Comparison of ENCODE assay signal across 22 cellular contexts in the genomic region with DNA sequence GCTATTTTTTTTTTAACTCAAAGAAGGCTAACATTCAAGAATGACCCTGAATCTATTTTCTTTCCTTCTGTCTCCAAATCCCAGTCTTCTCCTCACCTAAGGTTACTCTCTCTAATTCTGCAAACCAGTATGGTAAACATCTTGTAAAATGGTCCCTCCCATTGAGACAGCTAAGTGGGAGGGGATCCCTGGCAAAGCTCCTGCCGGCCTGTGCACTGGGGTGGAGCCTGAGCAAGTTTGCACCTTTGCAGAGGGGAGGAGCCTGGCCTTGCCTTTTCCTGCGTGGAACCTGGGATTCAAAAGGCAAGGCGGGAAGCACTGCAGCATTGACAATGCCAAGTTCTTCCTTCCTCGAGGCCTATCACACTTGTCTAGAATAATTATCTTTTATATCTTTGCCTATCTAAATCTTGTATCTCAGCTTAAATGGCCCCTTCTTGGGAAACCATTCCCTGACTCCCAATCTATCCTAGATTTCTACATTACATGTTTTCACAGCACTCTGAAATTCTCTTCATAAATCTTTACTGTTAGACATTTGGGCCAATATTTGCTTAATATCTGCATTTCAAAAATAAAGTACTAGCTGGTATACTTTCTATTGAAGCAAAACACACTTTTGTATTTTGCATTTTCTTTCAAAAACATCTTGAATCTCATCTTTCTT.
DNase-seq lines count a peak whose midpoint lies in the region; ATAC-seq and TF ChIP-seq lines count a peak whose summit lies in the region.
"Had no signal": no experiment of that assay in that cellular context is flagged by ENCODE, and none has a peak within 500 bp of the region (broad histone marks: within the 10 kb centered on the region; RNA-seq: fewer than 3 reads in every experiment).

No MANE protein-coding gene starts in this region.

- 63 to 68% methylated on average over 4 of the region's 4 CpGs for WGBS in endodermal cell (ENCODE audit: insufficient coverage in 1 of 2, insufficient read length in 1 of 2), 2 experiments

- H3K4me3 ChIP-seq in endodermal cell (ENCODE audit: low read length): no peak overlapping the region
- H3K4me3 ChIP-seq in neural progenitor cell: no peak overlapping the region
- H3K4me3 ChIP-seq: adrenal gland, heart right ventricle, SJSA1, suprapubic skin had no signal

- ATAC-seq in GM21390 (IDR thresholded peaks at IDR 0.05; ENCODE audit: unreplicated experiment): no peak
- ATAC-seq: activated T-helper 17 cell treated with anti-CD3 and anti-CD28 coated beads, Interleukin-2, amount 50 U/mL, for 72 hours; heart right ventricle had no signal

- no peaks in the 10 kb centered on the region for H3F3A ChIP-seq in neural progenitor cell (ENCODE audit: low read depth)

- H3K4me1 ChIP-seq in endodermal cell (ENCODE audit: control insufficient read depth, insufficient read depth, low read length) (no peaks in the 10 kb centered on the region), neural progenitor cell (peaks cover 26% of the 10 kb centered on the region)

- H3K36me3 ChIP-seq in endodermal cell (ENCODE audit: control insufficient read depth, insufficient read depth, low read length) (no peaks in the 10 kb centered on the region), neural progenitor cell (no peaks in the 10 kb centered on the region)
- H3K36me3 ChIP-seq: adrenal gland, heart right ventricle, suprapubic skin had no signal

- H3K27ac ChIP-seq in endodermal cell (ENCODE audit: low read depth, low read length): no peak overlapping the region
- no peak overlapping the region for H3K27ac ChIP-seq in neural progenitor cell
- H3K27ac ChIP-seq: adrenal gland, SJSA1, suprapubic skin had no signal

- peak overlapping the region; percentile 58 for H3K4me3 Mint-ChIP-seq in Calu3 (ENCODE audit: low read depth, unreplicated experiment)
- H3K4me3 Mint-ChIP-seq in endodermal cell: no peak overlapping the region
- no peak overlapping the region for H3K4me3 Mint-ChIP-seq in neural progenitor cell
- H3K4me3 Mint-ChIP-seq: activated T-helper 17 cell treated with anti-CD3 and anti-CD28 coated beads, Interleukin-2, amount 50 U/mL, for 72 hours; central memory CD8-positive, alpha-beta T cell had no signal

- H3K27me3 ChIP-seq in endodermal cell (ENCODE audit: control insufficient read depth, insufficient read depth, low read length, poor library complexity, severe bottlenecking): no peaks in the 10 kb centered on the region
- H3K27me3 ChIP-seq in neural progenitor cell: no peaks in the 10 kb centered on the region
- H3K27me3 ChIP-seq: adrenal gland, heart right ventricle, SJSA1, suprapubic skin had no signal

- H3K36me3 Mint-ChIP-seq in Calu3 (ENCODE audit: insufficient read depth, unreplicated experiment): peaks cover 15% of the 10 kb centered on the region
- no peaks in the 10 kb centered on the region for H3K36me3 Mint-ChIP-seq in endodermal cell (ENCODE audit: low read depth)
- no peaks in the 10 kb centered on the region for H3K36me3 Mint-ChIP-seq in neural progenitor cell

- H3K4me1 Mint-ChIP-seq in Calu3 (ENCODE audit: low read depth, unreplicated experiment) (peaks cover 80% of the 10 kb centered on the region), endodermal cell (peaks cover 23% of the 10 kb centered on the region), neural progenitor cell (peaks cover 44% of the 10 kb centered on the region)
- H3K4me1 Mint-ChIP-seq: activated T-helper 17 cell treated with anti-CD3 and anti-CD28 coated beads, Interleukin-2, amount 50 U/mL, for 72 hours; central memory CD8-positive, alpha-beta T cell had no signal

- H4K20me1 ChIP-seq in neural progenitor cell (ENCODE audit: low read depth): no peaks in the 10 kb centered on the region

- H3K27ac Mint-ChIP-seq in Calu3 (ENCODE audit: unreplicated experiment) (peak overlapping the region; percentile 93), endodermal cell (no peak overlapping the region), neural progenitor cell (no peak overlapping the region)
- H3K27ac Mint-ChIP-seq: activated T-helper 17 cell treated with anti-CD3 and anti-CD28 coated beads, Interleukin-2, amount 50 U/mL, for 72 hours had no signal

- H3K79me2 ChIP-seq in neural progenitor cell (ENCODE audit: low read depth): no peaks in the 10 kb centered on the region

- no peaks in the 10 kb centered on the region for H3K9me3 ChIP-seq in endodermal cell (ENCODE audit: control insufficient read depth, low read length)
- no peaks in the 10 kb centered on the region for H3K9me3 ChIP-seq in neural progenitor cell (ENCODE audit: low read depth)
- H3K9me3 ChIP-seq: adrenal gland, heart right ventricle, SJSA1, suprapubic skin had no signal

- no peaks in the 10 kb centered on the region for H3K9me3 Mint-ChIP-seq in Calu3 (ENCODE audit: low read depth, unreplicated experiment)
- no peaks in the 10 kb centered on the region for H3K9me3 Mint-ChIP-seq in endodermal cell
- no peaks in the 10 kb centered on the region for H3K9me3 Mint-ChIP-seq in neural progenitor cell
- H3K9me3 Mint-ChIP-seq: activated T-helper 17 cell treated with anti-CD3 and anti-CD28 coated beads, Interleukin-2, amount 50 U/mL, for 72 hours; central memory CD8-positive, alpha-beta T cell had no signal

- no peaks in the 10 kb centered on the region for H3K27me3 Mint-ChIP-seq in Calu3 (ENCODE audit: unreplicated experiment)
- H3K27me3 Mint-ChIP-seq in endodermal cell (ENCODE audit: insufficient read depth): no peaks in the 10 kb centered on the region
- H3K27me3 Mint-ChIP-seq in neural progenitor cell (ENCODE audit: insufficient read depth, low read depth): no peaks in the 10 kb centered on the region
- H3K27me3 Mint-ChIP-seq: activated T-helper 17 cell treated with anti-CD3 and anti-CD28 coated beads, Interleukin-2, amount 50 U/mL, for 72 hours had no signal

- TF ChIP-seq CTCF in Calu3 (IDR thresholded peaks at IDR 0.05; ENCODE audit: unreplicated experiment) (no peak), endodermal cell (conservative IDR thresholded peaks at IDR 0.05) (no peak), neural progenitor cell (IDR thresholded peaks at IDR 0.05) (no peak)

- H2AFZ ChIP-seq in neural progenitor cell (replicated peaks): peak overlapping the region; percentile 3

- intact Hi-C loops in Calu3 (cut with micrococcal nuclease; ENCODE audit: unreplicated experiment): no loop called here

- H3K9ac ChIP-seq in endodermal cell (ENCODE audit: extremely low read depth, low read length, poor library complexity, severe bottlenecking) (no peak overlapping the region), neural progenitor cell (no peak overlapping the region)

- H3K4me2 ChIP-seq in neural progenitor cell: no peak overlapping the region

- DNase-seq in Calu3: peak; percentile 70
- peak; percentile 87 for DNase-seq in HT-29 (ENCODE audit: low spot score)
- peak; percentile 83 for DNase-seq in endodermal cell
- peak; percentile 11 for DNase-seq in neural progenitor cell (ENCODE audit: low spot score)
- DNase-seq in activated CD4-positive, alpha-beta T cell treated with anti-CD3 and anti-CD28 coated beads for 48 hours: no peak
- DNase-seq in NCI-H2196 (lab: John Stamatoyannopoulos, UW; ENCODE audit: unreplicated experiment): no peak
- DNase-seq: activated CD4-positive, CD25-positive, alpha-beta regulatory T cell; adrenal gland; DMS 273 treated with DMSO at 0.1 percent for 48 hours; effector memory CD4-positive, alpha-beta T cell; heart right ventricle; kidney glomerular epithelial cell; NCI-H1436; NCI-H446 treated with DMSO at 0.1 percent for 48 hours; stimulated activated CD4-positive, alpha-beta T cell treated with anti-CD3 and anti-CD28 coated beads, Interleukin-4, amount 100 ng/mL, for 24 hours; stimulated activated CD8-positive, alpha-beta memory T cell treated with anti-CD3 and anti-CD28 coated beads, Interleukin-4, amount 100 ng/mL, for 48 hours; T-helper 2 cell had no signal

- no TSS peak for BruUV-seq in Calu3 (replicated peaks; lab: Mats Ljungman, UMichigan)

- CTCF ChIA-PET in Calu3 (lab: Charles Lee): interaction anchor here (0.7 to 1.1 kb wide), 4 partner anchors 11 to 69 kb away, joined by 3 to 4 read pairs (median 3); no protein-coding TSS in a partner anchor

Comparison
In these comparisons a context has a peak if more than half of its experiments do, and no peak if none do; other contexts are left out.
1. DNase-seq: peak in Calu3 (single experiment), HT-29 (single experiment), endodermal cell (single experiment) and neural progenitor cell (single experiment); none in activated CD4-positive, alpha-beta T cell treated with anti-CD3 and anti-CD28 coated beads for 48 hours (single experiment) and NCI-H2196 (single experiment).